2 cellular contexts compared by ENCODE assay signal in genomic region chrX:10922841-10923240, GRCh38.
TF ChIP-seq lines count a peak whose summit lies in the region.

No MANE protein-coding gene starts in this region.

TF ChIP-seq in IMR-90, 13 proteins besides CTCF, POLR2A, EP300 and RAD21:
- TF ChIP-seq CHD1 (IDR thresholded peaks at IDR 0.05; ENCODE audit: low read depth, low read length) (no peak), BHLHE40 (IDR thresholded peaks at IDR 0.05; ENCODE audit: low read depth, low read length) (no peak), RCOR1 (IDR thresholded peaks at IDR 0.05; ENCODE audit: insufficient replicate concordance, low read length) (no peak), MAFK (IDR thresholded peaks at IDR 0.05; ENCODE audit: low read depth, low read length) (no peak), NFE2L2 (IDR thresholded peaks at IDR 0.05; ENCODE audit: low read depth, low read length) (no peak), RFX5 (IDR thresholded peaks at IDR 0.05; ENCODE audit: low read depth, low read length) (no peak), SMC3 (IDR thresholded peaks at IDR 0.05; ENCODE audit: low read depth, low read length) (no peak), MAZ (IDR thresholded peaks at IDR 0.05; ENCODE audit: borderline replicate concordance, low read depth, low read length) (no peak), ELK1 (IDR thresholded peaks at IDR 0.05; ENCODE audit: borderline replicate concordance, low read depth, low read length) (no peak), MXI1 (IDR thresholded peaks at IDR 0.05; ENCODE audit: borderline replicate concordance, low read depth, low read length) (no peak), CEBPB (IDR thresholded peaks at IDR 0.05; ENCODE audit: low read depth, low read length) (no peak), FOS (IDR thresholded peaks at IDR 0.05; ENCODE audit: low read depth, low read length) (no peak)
- TF ChIP-seq, protein P1, sequence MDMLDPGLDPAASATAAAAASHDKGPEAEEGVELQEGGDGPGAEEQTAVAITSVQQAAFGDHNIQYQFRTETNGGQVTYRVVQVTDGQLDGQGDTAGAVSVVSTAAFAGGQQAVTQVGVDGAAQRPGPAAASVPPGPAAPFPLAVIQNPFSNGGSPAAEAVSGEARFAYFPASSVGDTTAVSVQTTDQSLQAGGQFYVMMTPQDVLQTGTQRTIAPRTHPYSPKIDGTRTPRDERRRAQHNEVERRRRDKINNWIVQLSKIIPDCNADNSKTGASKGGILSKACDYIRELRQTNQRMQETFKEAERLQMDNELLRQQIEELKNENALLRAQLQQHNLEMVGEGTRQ (IDR thresholded peaks at IDR 0.05; ENCODE audit: low read depth, low read length), result no peak

TF ChIP-seq in endothelial cell of umbilical vein, 7 proteins besides CTCF, POLR2A, EP300 and RAD21:
- no peak for TF ChIP-seq GATA2 (IDR thresholded peaks at IDR 0.05; ENCODE audit: insufficient read depth, insufficient read length, low read depth, low read length)
- TF ChIP-seq MAX (IDR thresholded peaks at IDR 0.05; ENCODE audit: insufficient read depth, insufficient read length), result no peak
- TF ChIP-seq POLR2AphosphoS5 (IDR thresholded peaks at IDR 0.05; ENCODE audit: insufficient read depth, low read depth, low read length), result no peak
- TF ChIP-seq MYC (IDR thresholded peaks at IDR 0.05; ENCODE audit: low read depth, low read length), result no peak
- TF ChIP-seq EZH2 (IDR thresholded peaks at IDR 0.05; ENCODE audit: borderline replicate concordance, low read depth, low read length, severe bottlenecking), result no peak
- no peak for TF ChIP-seq FOS (IDR thresholded peaks at IDR 0.05; ENCODE audit: borderline replicate concordance, insufficient read depth, low read length)
- no peak for TF ChIP-seq JUN (IDR thresholded peaks at IDR 0.05; ENCODE audit: borderline replicate concordance, insufficient read depth, insufficient read length, low read depth)
